ENCODE assay signal across 8 cellular contexts in genomic region chr3:25648107-25648535, GRCh38. TPM values are rescaled to one million over a fixed set of nuclear protein-coding genes. Genes with fewer than 3 reads are reported as not detected.
DNase-seq lines count a peak whose midpoint lies in the region; ATAC-seq, FAIRE-seq and TF ChIP-seq lines count a peak whose summit lies in the region.

No MANE protein-coding gene starts in this region.

- WGBS in pancreas, 2 donors: 45 to 47% methylated on average over 3 of the region's 3 CpGs

- peaks cover 96% of the 10 kb centered on the region for H4K20me1 ChIP-seq in Loucy (ENCODE audit: insufficient read depth, low read length, poor library complexity, severe bottlenecking)

- H3K36me3 ChIP-seq in Loucy (ENCODE audit: insufficient read depth, low read length) (peaks cover 42% of the 10 kb centered on the region), pancreas (no peaks in the 10 kb centered on the region), upper lobe of right lung (peaks cover 2% of the 10 kb centered on the region)

- TF ChIP-seq CTCF in Loucy (conservative IDR thresholded peaks at IDR 0.05; ENCODE audit: low read length) (peak; percentile 98), pancreas (IDR thresholded peaks at IDR 0.05) (peak; percentile 66 to 87 (median 73)), upper lobe of right lung (IDR thresholded peaks at IDR 0.05) (peak; percentile 94)

- ATAC-seq in pancreas (peak; percentile 83 to 99 (median 96)), upper lobe of right lung (peak; percentile 100)

- peaks cover 17% of the 10 kb centered on the region; the same call in 1 of the 2 replicates for H3K9me3 ChIP-seq in Loucy (ENCODE audit: insufficient read depth, low read depth, low read length)
- no peaks in the 10 kb centered on the region for H3K9me3 ChIP-seq in pancreas
- H3K9me3 ChIP-seq in upper lobe of right lung: peaks cover 12% of the 10 kb centered on the region

- H3K9ac ChIP-seq in Loucy (ENCODE audit: low read depth, low read length, poor library complexity, severe bottlenecking): no peak overlapping the region

- H3K79me2 ChIP-seq in Loucy (ENCODE audit: insufficient read depth, low read length): peaks cover 99% of the 10 kb centered on the region

- no peaks in the 10 kb centered on the region for H3F3A ChIP-seq in Loucy (ENCODE audit: low read depth)

- H3K27ac ChIP-seq in pancreas (no peak overlapping the region), upper lobe of right lung (no peak overlapping the region)

- DNase-seq in GM04504 (ENCODE audit: low read depth) (peak; percentile 54), HCEC 1CT (peak; percentile 67), SIG-M5 (lab: John Stamatoyannopoulos, UW) (peak; percentile 58), germinal center (ENCODE audit: low spot score) (peak; percentile 66), pancreas (peak in 4 of 6 donors; percentile 56 to 83 (median 57)), upper lobe of right lung (no peak)
- DNase-seq in activated effector memory CD4-positive, alpha-beta T cell treated with Interleukin-2 at 50 U/mL for 16 hours: peak; percentile 37

- intact Hi-C loops in pancreas (cut with DNase I): loop anchor here in 1 of 3 donors (5.0 kb wide), 1 partner anchor 209 kb away; no protein-coding TSS in a partner anchor
- intact Hi-C loops in upper lobe of right lung (cut with DNase I): no loop called here

- H3K4me3 ChIP-seq in Loucy (ENCODE audit: low read length, poor library complexity, severe bottlenecking): peak overlapping the region; percentile 7
- no peak overlapping the region for H3K4me3 ChIP-seq in pancreas
- H3K4me3 ChIP-seq in upper lobe of right lung: no peak overlapping the region

- H3K27me3 ChIP-seq in Loucy (ENCODE audit: insufficient read depth, low read length, poor library complexity, severe bottlenecking) (no peaks in the 10 kb centered on the region), pancreas (no peaks in the 10 kb centered on the region), upper lobe of right lung (no peaks in the 10 kb centered on the region)

- no peak overlapping the region for H2AFZ ChIP-seq in Loucy (ENCODE audit: low read length)

- peak; percentile 57 for FAIRE-seq in pancreas (lab: Jason Lieb, UNC)

- peak overlapping the region; percentile 50 for H3K4me2 ChIP-seq in Loucy (ENCODE audit: low read depth, low read length, poor library complexity, severe bottlenecking)

- H3K9me2 ChIP-seq in Loucy (replicated peaks; ENCODE audit: low read depth, low read length): no peaks in the 10 kb centered on the region

- peaks cover 23% of the 10 kb centered on the region for H3K4me1 ChIP-seq in Loucy (ENCODE audit: insufficient read depth, low read length, poor library complexity, severe bottlenecking)
- peaks cover 3 to 10% (median 5%) of the 10 kb centered on the region in 3 donors for H3K4me1 ChIP-seq in pancreas
- peaks cover 2% of the 10 kb centered on the region for H3K4me1 ChIP-seq in upper lobe of right lung

RNA-seq across cellular contexts. Expression of gene TOP2B, which starts 16.6 kb away (rescaled TPM):
- total RNA-seq in pancreas: 10 to 100 TPM; 28.9 to 67.7 (median 40.2) TPM
- polyA plus RNA-seq in pancreas: 10 to 100 TPM; 17.7 to 48.6 TPM
- 83.4 TPM for total RNA-seq in upper lobe of right lung
